ENCODE assay signal across 13 cellular contexts in the genomic region with DNA sequence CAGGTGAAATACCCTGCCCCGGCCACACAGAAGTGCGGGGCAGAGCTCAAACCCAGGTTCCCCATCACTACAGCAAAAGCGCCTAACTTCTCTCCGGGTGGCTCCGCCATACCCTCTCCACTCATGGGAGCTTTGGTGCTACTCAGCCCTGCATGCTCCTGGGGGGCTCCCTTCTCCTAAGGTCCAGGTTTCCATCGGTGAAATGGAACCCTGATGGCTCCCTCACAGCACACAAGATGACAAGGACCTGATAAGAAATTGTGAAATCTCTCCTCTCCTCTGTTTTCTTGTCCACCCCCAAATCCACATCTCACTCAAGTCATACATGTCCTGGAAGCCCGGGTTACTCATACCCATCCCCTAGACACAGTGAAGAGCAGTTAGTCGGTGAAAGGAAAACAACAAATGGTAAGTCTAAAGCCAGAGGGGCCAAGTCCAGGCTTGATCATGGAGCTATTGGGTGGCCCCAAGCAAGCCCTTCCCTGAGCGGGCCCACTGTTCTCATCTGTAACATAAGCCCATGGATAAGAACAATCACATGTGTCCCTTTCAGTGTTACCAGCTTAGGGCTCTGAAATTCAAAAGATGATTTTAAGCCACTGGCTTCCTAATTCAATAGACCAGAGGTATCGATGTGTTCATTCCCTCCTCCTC.
"Had no signal": no experiment of that assay in that cellular context is flagged by ENCODE, and none has a peak within 500 bp of the region (broad histone marks: within the 10 kb centered on the region; RNA-seq: fewer than 3 reads in every experiment).

No MANE protein-coding gene starts in this region.

- H3K9me3 Mint-ChIP-seq: activated naive CD4-positive, alpha-beta T cell treated with anti-CD3 and anti-CD28 coated beads for 36 hours; activated T-cell treated with anti-CD3 and anti-CD28 coated beads, Interleukin-2, amount 50 U/mL, for 4 hours; central memory CD8-positive, alpha-beta T cell; nephron; stimulated activated naive CD8-positive, alpha-beta T cell treated with anti-CD3 and anti-CD28 coated beads, Interleukin-15, Interleukin-2, amounts not matched to agents 100 ng/mL and 50 ng/mL, for 24 hours had no signal

- H3K4me3 Mint-ChIP-seq: activated naive CD4-positive, alpha-beta T cell treated with anti-CD3 and anti-CD28 coated beads for 36 hours; activated T-cell treated with anti-CD3 and anti-CD28 coated beads, Interleukin-2, amount 50 U/mL, for 4 hours; central memory CD8-positive, alpha-beta T cell; nephron; stimulated activated naive CD8-positive, alpha-beta T cell treated with anti-CD3 and anti-CD28 coated beads, Interleukin-15, Interleukin-2, amounts not matched to agents 100 ng/mL and 50 ng/mL, for 24 hours had no signal

- H3K9me3 ChIP-seq: body of pancreas, esophagus squamous epithelium, lower lobe of right lung had no signal

- H3K27ac ChIP-seq: body of pancreas, coronary artery, lower lobe of right lung, WERI-Rb-1 had no signal

- H3K4me1 Mint-ChIP-seq: central memory CD8-positive, alpha-beta T cell had no signal

- DNase-seq: activated CD4-positive, alpha-beta T cell treated with anti-CD3 and anti-CD28 coated beads for 1 hour; activated CD4-positive, alpha-beta T cell treated with anti-CD3 and anti-CD28 coated beads, Interleukin-2, amount 50 U/mL, for 4 hours; activated naive CD4-positive, alpha-beta T cell treated with anti-CD3 and anti-CD28 coated beads for 36 hours; activated T-cell treated with anti-CD3 and anti-CD28 coated beads, Interleukin-2, amount 50 U/mL, for 4 hours; esophagus squamous epithelium; left cardiac atrium; lower lobe of right lung; WERI-Rb-1 had no signal

- H3K4me1 ChIP-seq: body of pancreas had no signal

- ATAC-seq: activated T-cell treated with anti-CD3 and anti-CD28 coated beads, Interleukin-2, amount 50 U/mL, for 4 hours had no signal

- H3K27ac Mint-ChIP-seq: activated naive CD4-positive, alpha-beta T cell treated with anti-CD3 and anti-CD28 coated beads for 36 hours; nephron; stimulated activated naive CD8-positive, alpha-beta T cell treated with anti-CD3 and anti-CD28 coated beads, Interleukin-15, Interleukin-2, amounts not matched to agents 100 ng/mL and 50 ng/mL, for 24 hours had no signal

- H3K36me3 ChIP-seq: esophagus squamous epithelium, lower lobe of right lung, WERI-Rb-1 had no signal

- H3K4me3 ChIP-seq: body of pancreas, coronary artery, lower lobe of right lung had no signal

- H3K27me3 ChIP-seq: body of pancreas, esophagus squamous epithelium had no signal

- H3K27me3 Mint-ChIP-seq: central memory CD8-positive, alpha-beta T cell; stimulated activated naive CD8-positive, alpha-beta T cell treated with anti-CD3 and anti-CD28 coated beads, Interleukin-15, Interleukin-2, amounts not matched to agents 100 ng/mL and 50 ng/mL, for 24 hours had no signal
